8 cellular contexts compared by ENCODE assay signal in genomic region chr10:19930936-19931859, GRCh38.
DNase-seq lines count a peak whose midpoint lies in the region; ATAC-seq and TF ChIP-seq lines count a peak whose summit lies in the region.

No MANE protein-coding gene starts in this region.

- in situ Hi-C loops in GM13977 (cut with MboI; ENCODE audit: low pct_unique_long_range_greater_than_20kb, low sequenced_read_pairs, unreplicated experiment), result no loop called here

- no peak for TF ChIP-seq CTCF in nephron progenitor cell (IDR thresholded peaks at IDR 0.05)
- TF ChIP-seq CTCF in GM13977 (IDR thresholded peaks at IDR 0.05; ENCODE audit: extremely low read depth, insufficient read depth, missing control alignments), result no peak

- H3K9me3 Mint-ChIP-seq in nephron progenitor cell, result no peaks in the 10 kb centered on the region

- no peak overlapping the region for H3K4me3 Mint-ChIP-seq in nephron progenitor cell

- POLR2A ChIA-PET in HEK293T (lab: Yijun Ruan, JAX), result no interaction called here

- peak overlapping the region; percentile 96 for H3K27ac Mint-ChIP-seq in nephron progenitor cell

- ATAC-seq in esophagus mucosa, result peak; percentile 95

- peaks cover 49% of the 10 kb centered on the region for H3K4me1 Mint-ChIP-seq in nephron progenitor cell

- peaks cover 23% of the 10 kb centered on the region for H3K36me3 Mint-ChIP-seq in nephron progenitor cell (ENCODE audit: low read depth)

- no peaks in the 10 kb centered on the region for H3K27me3 Mint-ChIP-seq in nephron progenitor cell (ENCODE audit: low read depth, poor library complexity)

- peak; percentile 76 for DNase-seq in Ammon's horn (ENCODE audit: low spot score)
- peak; percentile 9 to 60 for DNase-seq in NCI-H524 (lab: John Stamatoyannopoulos, UW)
- peak; percentile 4 for DNase-seq in nephron progenitor cell
- DNase-seq in activated naive CD4-positive, alpha-beta T cell treated with Interleukin-2 at 50 U/mL for 16 hours, result no peak
- no peak for DNase-seq in GM13977 (ENCODE audit: low spot score)
- DNase-seq in HEK293T (ENCODE audit: extremely low spot score), result no peak
- DNase-seq in stimulated activated naive CD4-positive, alpha-beta T cell treated with Interleukin-2 at 50 U/mL for 16 hours (lab: John Stamatoyannopoulos, UW), result no peak

- CTCF ChIA-PET in HEK293T (lab: Yijun Ruan, JAX), result no interaction called here

TF ChIP-seq in HEK293T, 16 proteins besides CTCF, POLR2A, EP300 and RAD21:
- TF ChIP-seq FOXA1 (IDR thresholded peaks at IDR 0.05), result no peak
- no peak for TF ChIP-seq LEF1 (IDR thresholded peaks at IDR 0.05; ENCODE audit: borderline replicate concordance)
- no peak for TF ChIP-seq FOXK2 (IDR thresholded peaks at IDR 0.05)
- no peak for TF ChIP-seq NFRKB (IDR thresholded peaks at IDR 0.05)
- no peak for TF ChIP-seq SUZ12 (IDR thresholded peaks at IDR 0.05)
- no peak for TF ChIP-seq SP1 (IDR thresholded peaks at IDR 0.05)
- no peak for TF ChIP-seq CTBP1 (IDR thresholded peaks at IDR 0.05; ENCODE audit: borderline replicate concordance)
- no peak for TF ChIP-seq FOXM1 (IDR thresholded peaks at IDR 0.05; ENCODE audit: borderline replicate concordance)
- no peak for TF ChIP-seq TARDBP (IDR thresholded peaks at IDR 0.05)
- TF ChIP-seq BHLHE40 (IDR thresholded peaks at IDR 0.05; ENCODE audit: borderline replicate concordance), result no peak
- no peak for TF ChIP-seq HDGF (IDR thresholded peaks at IDR 0.05; ENCODE audit: borderline replicate concordance)
- TF ChIP-seq ZNF384 (IDR thresholded peaks at IDR 0.05), result no peak

Comparison
In these comparisons a context has a peak if more than half of its experiments do, and no peak if none do; other contexts are left out.
1. DNase-seq: peak in Ammon's horn (single experiment), NCI-H524 (2 of 2) and nephron progenitor cell (single experiment); none in activated naive CD4-positive, alpha-beta T cell treated with Interleukin-2 at 50 U/mL for 16 hours (single experiment), GM13977 (single experiment), HEK293T (single experiment) and stimulated activated naive CD4-positive, alpha-beta T cell treated with Interleukin-2 at 50 U/mL for 16 hours (single experiment).